ENCODE assay signal across 8 cellular contexts in the genomic region with DNA sequence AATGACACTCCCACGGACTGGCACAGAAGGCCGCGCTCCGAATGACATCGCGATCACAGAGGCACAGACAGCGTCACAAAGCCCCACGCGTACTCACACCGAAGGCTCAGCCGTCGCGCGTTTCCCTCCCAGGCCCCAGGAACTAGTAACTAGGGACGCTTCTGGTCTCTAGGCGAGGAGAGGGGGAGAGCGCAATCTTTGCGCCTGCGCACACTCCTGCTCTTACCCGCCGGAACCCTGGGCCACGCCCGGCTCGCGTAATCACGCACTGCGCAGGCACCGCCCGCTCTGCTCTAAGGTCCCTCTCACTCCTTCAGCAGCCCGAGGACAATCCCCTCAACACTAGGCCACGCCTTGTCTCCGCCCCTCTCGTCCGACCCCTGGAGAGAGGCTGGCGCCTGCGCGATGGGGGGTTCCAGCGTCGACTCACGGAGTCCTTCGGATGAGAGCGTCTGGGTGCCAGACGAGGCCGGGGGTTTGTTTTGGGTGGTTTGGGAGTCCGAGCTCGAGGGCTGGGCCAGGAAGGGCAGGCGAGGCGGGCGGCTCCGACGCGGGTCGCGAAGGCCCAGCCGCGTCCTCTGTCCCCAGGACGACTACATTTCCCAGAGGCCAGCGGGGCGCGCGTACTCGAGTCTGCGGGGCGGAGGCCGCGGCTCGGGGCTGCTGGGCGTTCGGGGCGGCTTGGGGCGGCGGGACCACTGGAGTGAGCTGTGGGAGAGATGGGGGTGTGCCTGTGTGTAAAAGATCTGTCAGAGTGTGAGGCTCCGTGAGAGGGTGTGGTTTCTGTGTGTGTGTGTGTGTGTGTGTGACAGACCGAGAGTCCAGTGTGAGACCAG. TPM values are rescaled to one million over a fixed set of nuclear protein-coding genes. Genes with fewer than 3 reads are reported as not detected.
DNase-seq lines count a peak whose midpoint lies in the region; ATAC-seq and TF ChIP-seq lines count a peak whose summit lies in the region.

A gene (plus strand): TSS at position 410 of the 836 bp plus-strand sequence. CDS start 3,717 bp downstream, outside the sequence.

- intact Hi-C loops in esophagus muscularis mucosa (cut with DNase I) = loop anchor here (10.0 kb wide), 1 partner anchor 167 kb away; a partner anchor contains a TSS

- TF ChIP-seq EP300 in esophagus muscularis mucosa (IDR thresholded peaks at IDR 0.05) = no peak

- H3K36me3 ChIP-seq in esophagus muscularis mucosa (peaks cover under 1 to 13% (median 7%) of the 10 kb centered on the region in 4 donors), mucosa of rectum (ENCODE audit: control insufficient read depth in 2 of 2, insufficient read depth in 2 of 2, low read length in 2 of 2) (no peaks in the 10 kb centered on the region)

- peaks cover 11 to 16% (median 14%) of the 10 kb centered on the region in 4 donors for H3K4me1 ChIP-seq in esophagus muscularis mucosa
- H3K4me1 ChIP-seq in mucosa of rectum (ENCODE audit: control insufficient read depth in 2 of 2, insufficient read depth in 2 of 2, low read length in 2 of 2) = peaks cover 4 to 12% of the 10 kb centered on the region in 2 donors

- peaks cover 8% of the 10 kb centered on the region for H3K4me1 Mint-ChIP-seq in activated T-cell treated with anti-CD3 and anti-CD28 coated beads, Interleukin-2, amount 50 U/mL, for 24 hours (ENCODE audit: low read depth)

- no peak for TF ChIP-seq CTCF in esophagus muscularis mucosa (IDR thresholded peaks at IDR 0.05)

- H3K9me3 ChIP-seq in esophagus muscularis mucosa (peaks cover 0 to under 1% (median under 1%) of the 10 kb centered on the region in 4 donors), mucosa of rectum (ENCODE audit: control insufficient read depth in 2 of 2, low read length in 2 of 2) (peaks cover 2 to 9% of the 10 kb centered on the region in 2 donors)

- H3K27me3 ChIP-seq in esophagus muscularis mucosa (no peaks in the 10 kb centered on the region), mucosa of rectum (ENCODE audit: control insufficient read depth in 2 of 2, insufficient read depth in 2 of 2, low read length in 2 of 2) (no peaks in the 10 kb centered on the region)

- DNase-seq in GOT3 (lab: John Stamatoyannopoulos, UW) (peak; percentile 64), NCI-H774 (lab: John Stamatoyannopoulos, UW) (peak; percentile 22), esophagus muscularis mucosa (ENCODE audit: extremely low spot score) (peak; percentile 98), NCI-H2107 treated with DMSO at 0.1 percent for 48 hours (lab: John Stamatoyannopoulos, UW; ENCODE audit: unreplicated experiment) (no peak)
- peak; percentile 89 for DNase-seq in activated T-cell treated with anti-CD3 and anti-CD28 coated beads, Interleukin-2, amount 50 U/mL, for 24 hours
- DNase-seq in stimulated activated CD8-positive, alpha-beta memory T cell treated with anti-CD3 and anti-CD28 coated beads, Interleukin-4, amount 100 ng/mL, for 24 hours (ENCODE audit: low read depth) = peak; percentile 81

- ATAC-seq in HG03045 (IDR thresholded peaks at IDR 0.05; ENCODE audit: unreplicated experiment) = no peak

- 1% methylated on average over 25 of the region's 74 CpGs for WGBS in esophagus muscularis mucosa

- H3K27ac ChIP-seq in esophagus muscularis mucosa (replicated peaks in 1 of 4) (peak within 1 kb of the TSS; percentile 95 to 97 (median 96)), mucosa of rectum (ENCODE audit: low read depth in 2 of 2, low read length in 2 of 2) (peak within 1 kb of the TSS; percentile 93 to 95)

- no peak within 1 kb of the TSS for H3K4me3 Mint-ChIP-seq in activated T-cell treated with anti-CD3 and anti-CD28 coated beads, Interleukin-2, amount 50 U/mL, for 24 hours

- H3K27me3 Mint-ChIP-seq in activated T-cell treated with anti-CD3 and anti-CD28 coated beads, Interleukin-2, amount 50 U/mL, for 24 hours = peaks cover 9% of the 10 kb centered on the region

- no peak for TF ChIP-seq POLR2A in esophagus muscularis mucosa (IDR thresholded peaks at IDR 0.05; ENCODE audit: low read depth)

- peaks cover 32% of the 10 kb centered on the region for H3K36me3 Mint-ChIP-seq in activated T-cell treated with anti-CD3 and anti-CD28 coated beads, Interleukin-2, amount 50 U/mL, for 24 hours (ENCODE audit: low read depth)

- H3K27ac Mint-ChIP-seq in activated T-cell treated with anti-CD3 and anti-CD28 coated beads, Interleukin-2, amount 50 U/mL, for 24 hours = no peak within 1 kb of the TSS

- H3K4me3 ChIP-seq in esophagus muscularis mucosa = peak within 1 kb of the TSS; percentile 66 to 86 (median 82)
- peak within 1 kb of the TSS; percentile 85 to 96 for H3K4me3 ChIP-seq in mucosa of rectum (ENCODE audit: low read length in 2 of 2)

- H3K9ac ChIP-seq in mucosa of rectum (ENCODE audit: low read depth in 1 of 2, low read length in 2 of 2) = peak within 1 kb of the TSS; percentile 81 to 85

- H3K9me3 Mint-ChIP-seq in activated T-cell treated with anti-CD3 and anti-CD28 coated beads, Interleukin-2, amount 50 U/mL, for 24 hours = peaks cover 33% of the 10 kb centered on the region

RNA-seq across cellular contexts. Expression of the gene that starts here (rescaled TPM):
- total RNA-seq in esophagus muscularis mucosa = 10 to 100 TPM in 3 of 4 donors, 1 to 10 TPM in 1; 8.6 to 11.2 (median 10.9) TPM
